Comparison of ENCODE assay signal across 19 cellular contexts in the genomic region with DNA sequence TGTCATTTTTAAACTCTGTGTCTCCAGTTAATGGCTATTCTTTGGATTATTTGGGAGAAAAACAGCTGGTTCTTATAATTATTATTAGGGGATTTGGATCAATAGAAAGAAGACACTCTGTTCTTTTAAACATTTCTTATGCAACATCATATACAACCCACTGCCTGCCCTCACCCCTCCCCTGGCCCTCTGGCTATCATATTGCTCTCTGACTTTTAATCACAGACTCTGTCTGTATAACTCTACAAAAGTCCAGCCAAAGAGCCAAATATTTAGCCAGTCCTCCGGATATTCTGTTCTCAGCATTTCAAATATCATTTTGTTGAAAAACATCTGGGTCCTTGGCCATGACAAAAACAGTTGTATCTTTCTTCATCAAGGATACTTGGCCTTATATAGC. TPM values are rescaled to one million over a fixed set of nuclear protein-coding genes. Genes with fewer than 3 reads are reported as not detected.
DNase-seq lines count a peak whose midpoint lies in the region; ATAC-seq and TF ChIP-seq lines count a peak whose summit lies in the region.
"Had no signal": no experiment of that assay in that cellular context is flagged by ENCODE, and none has a peak within 500 bp of the region (broad histone marks: within the 10 kb centered on the region; RNA-seq: fewer than 3 reads in every experiment).

No MANE protein-coding gene starts in this region.

- no peaks in the 10 kb centered on the region for H4K20me1 ChIP-seq in PC-9 (ENCODE audit: insufficient read depth)
- H4K20me1 ChIP-seq: BLaER1 treated with 17β-estradiol and CSF1 and Interleukin-3, amounts not matched to agents 10 nM and 100 nM had no signal

- POLR2A ChIA-PET in PC-9 (lab: Charles Lee; ENCODE audit: unreplicated experiment): no interaction called here

- H2AFZ ChIP-seq in PC-9: no peak overlapping the region
- H2AFZ ChIP-seq: GM23338 had no signal

- no peak overlapping the region for H3K4me2 ChIP-seq in PC-9
- H3K4me2 ChIP-seq: BLaER1 treated with 17β-estradiol and CSF1 and Interleukin-3, amounts not matched to agents 10 nM and 100 nM; GM23338 had no signal

- H3K27ac ChIP-seq in liver (ENCODE audit: low read depth in 1 of 2, low read length in 2 of 2) (no peak overlapping the region), right lobe of liver (no peak overlapping the region), sigmoid colon (no peak overlapping the region), upper lobe of right lung (no peak overlapping the region), PC-9 (no peak overlapping the region)
- H3K27ac ChIP-seq: 22Rv1; BLaER1 treated with 17β-estradiol and CSF1 and Interleukin-3, amounts not matched to agents 10 nM and 100 nM had no signal

- CTCF ChIA-PET in PC-9 (lab: Charles Lee): no interaction called here

- no peak overlapping the region for H3K4me3 ChIP-seq in liver (ENCODE audit: low read depth in 1 of 3, low read length in 3 of 3)
- H3K4me3 ChIP-seq in right lobe of liver: no peak overlapping the region
- H3K4me3 ChIP-seq in sigmoid colon: no peak overlapping the region
- no peak overlapping the region for H3K4me3 ChIP-seq in upper lobe of right lung
- no peak overlapping the region for H3K4me3 ChIP-seq in BE2C (ENCODE audit: low read depth, low read length)
- no peak overlapping the region for H3K4me3 ChIP-seq in PC-9
- H3K4me3 ChIP-seq: BLaER1 treated with 17β-estradiol and CSF1 and Interleukin-3, amounts not matched to agents 10 nM and 100 nM; GM12878; GM23338 had no signal

- TF ChIP-seq CTCF in liver (IDR thresholded peaks at IDR 0.05; ENCODE audit: low read depth, low read length, missing input control) (no peak), right lobe of liver (IDR thresholded peaks at IDR 0.05) (no peak), sigmoid colon (IDR thresholded peaks at IDR 0.05) (no peak), upper lobe of right lung (IDR thresholded peaks at IDR 0.05) (no peak), BE2C (IDR thresholded peaks at IDR 0.05; ENCODE audit: low read depth, low read length) (no peak), PC-9 (conservative IDR thresholded peaks at IDR 0.05) (no peak)

- H3F3A ChIP-seq in PC-9 (ENCODE audit: insufficient read depth, low read depth): no peaks in the 10 kb centered on the region

- H3K9ac ChIP-seq in liver (ENCODE audit: low read depth in 1 of 2, low read length in 2 of 2): no peak overlapping the region
- H3K9ac ChIP-seq: BLaER1 treated with 17β-estradiol and CSF1 and Interleukin-3, amounts not matched to agents 10 nM and 100 nM had no signal

- TF ChIP-seq EP300 in sigmoid colon (IDR thresholded peaks at IDR 0.05): no peak

- H3K27me3 ChIP-seq in liver (ENCODE audit: control insufficient read depth in 4 of 4, insufficient read depth in 4 of 4, low read length in 3 of 4) (peaks cover 0 to 3% (median 2%) of the 10 kb centered on the region in 4 donors), right lobe of liver (no peaks in the 10 kb centered on the region), sigmoid colon (no peaks in the 10 kb centered on the region), upper lobe of right lung (no peaks in the 10 kb centered on the region), BE2C (peaks cover 17% of the 10 kb centered on the region), PC-9 (ENCODE audit: insufficient read depth, low read depth) (no peaks in the 10 kb centered on the region)
- H3K27me3 ChIP-seq: BLaER1 treated with 17β-estradiol and CSF1 and Interleukin-3, amounts not matched to agents 10 nM and 100 nM had no signal

- no peak for TF ChIP-seq POLR2A in right lobe of liver (IDR thresholded peaks at IDR 0.05)
- no peak for TF ChIP-seq POLR2A in sigmoid colon (IDR thresholded peaks at IDR 0.05)

- H3K4me1 ChIP-seq in liver (ENCODE audit: control insufficient read depth in 4 of 4, insufficient read depth in 4 of 4, low read length in 3 of 4) (no peaks in the 10 kb centered on the region), right lobe of liver (peaks cover 0 to 6% (median 0%) of the 10 kb centered on the region in 4 donors), sigmoid colon (peaks cover 0 to 27% (median 14%) of the 10 kb centered on the region in 4 donors), upper lobe of right lung (peaks cover 7% of the 10 kb centered on the region), BE2C (no peaks in the 10 kb centered on the region), PC-9 (replicated peaks; ENCODE audit: insufficient read depth) (no peaks in the 10 kb centered on the region)

- no TSS peak for BruUV-seq in PC-9 (replicated peaks; lab: Mats Ljungman, UMichigan)

- H3K36me3 ChIP-seq in liver (ENCODE audit: control insufficient read depth in 4 of 4, insufficient read depth in 3 of 4, low read depth in 1 of 4, low read length in 3 of 4) (no peaks in the 10 kb centered on the region), right lobe of liver (no peaks in the 10 kb centered on the region), sigmoid colon (no peaks in the 10 kb centered on the region), upper lobe of right lung (no peaks in the 10 kb centered on the region), BE2C (no peaks in the 10 kb centered on the region), PC-9 (ENCODE audit: low read depth) (no peaks in the 10 kb centered on the region)
- H3K36me3 ChIP-seq: BLaER1 treated with 17β-estradiol and CSF1 and Interleukin-3, amounts not matched to agents 10 nM and 100 nM had no signal

- H3K9me3 ChIP-seq in liver (ENCODE audit: control insufficient read depth in 4 of 4, low read length in 3 of 4): no peaks in the 10 kb centered on the region
- H3K9me3 ChIP-seq in right lobe of liver: no peaks in the 10 kb centered on the region
- no peaks in the 10 kb centered on the region for H3K9me3 ChIP-seq in sigmoid colon
- no peaks in the 10 kb centered on the region for H3K9me3 ChIP-seq in upper lobe of right lung
- no peaks in the 10 kb centered on the region for H3K9me3 ChIP-seq in BE2C
- no peaks in the 10 kb centered on the region for H3K9me3 ChIP-seq in PC-9 (ENCODE audit: insufficient read depth, low read depth)
- H3K9me3 ChIP-seq: BLaER1 treated with 17β-estradiol and CSF1 and Interleukin-3, amounts not matched to agents 10 nM and 100 nM had no signal

- intact Hi-C loops in right lobe of liver (cut with DNase I): loop anchor here (10.0 kb wide), 1 partner anchor 256 kb away; no protein-coding TSS in a partner anchor
- intact Hi-C loops in sigmoid colon (cut with DNase I): loop anchor here (5.0 to 10.0 kb wide), 4 partner anchors 126 to 1996 kb away; a partner anchor contains a TSS
- intact Hi-C loops in upper lobe of right lung (cut with DNase I): loop anchor here (10.0 kb wide), 1 partner anchor 256 kb away; no protein-coding TSS in a partner anchor
- intact Hi-C loops in PC-9 (cut with micrococcal nuclease; ENCODE audit: unreplicated experiment): no loop called here

- no peak for TF ChIP-seq RAD21 in liver (IDR thresholded peaks at IDR 0.05)

- no peaks in the 10 kb centered on the region for H3K79me2 ChIP-seq in PC-9 (ENCODE audit: low read depth)

- no peaks in the 10 kb centered on the region for H3K9me2 ChIP-seq in PC-9 (ENCODE audit: insufficient read depth)

- DNase-seq in right lobe of liver (no peak), sigmoid colon (peak; percentile 70), upper lobe of right lung (no peak), BE2C (no peak), PC-9 (no peak), SIG-M5 (lab: John Stamatoyannopoulos, UW) (no peak)
- DNase-seq: CD4-positive, alpha-beta T cell; CD8-positive, alpha-beta memory T cell; DMS 273 treated with DMSO at 0.1 percent for 48 hours; DMS79; EL; GDM1; H9 had no signal

- 28% methylated on average over 1 of the region's 1 CpG for WGBS in liver
- 25% methylated on average over 1 of the region's 1 CpG for WGBS in right lobe of liver (ENCODE audit: insufficient coverage, low coverage, low lambda C conversion rate, missing lambda C conversion rate)
- WGBS in sigmoid colon, 2 donors: 71 to 81% methylated on average over 1 of the region's 1 CpG

- no peak for ATAC-seq in right lobe of liver
- peak; percentile 43 for ATAC-seq in upper lobe of right lung
- ATAC-seq: GM12878, GM23338, HCT116 had no signal

TF ChIP-seq in liver, 16 proteins besides CTCF, POLR2A, EP300 and RAD21:
- TF ChIP-seq NR2F2 (IDR thresholded peaks at IDR 0.05): peak; percentile 42
- TF ChIP-seq YY1 (IDR thresholded peaks at IDR 0.05): no peak

RNA-seq across cellular contexts. Expression of a gene that starts 19.0 kb away (rescaled TPM):
- total RNA-seq in liver: 1 to 10 TPM; 6.7 to 7.2 TPM
- polyA plus RNA-seq in liver: 1 to 10 TPM; 2.6 to 3.1 TPM
- total RNA-seq in right lobe of liver: 1 to 10 TPM; 2.5 to 6.1 (median 5.3) TPM
- 10 to 100 TPM; 18.6 to 43.9 (median 33.3) TPM for total RNA-seq in sigmoid colon
- 10 to 100 TPM in 2 of 3 donors, 1 to 10 TPM in 1; 9.5 to 10.8 (median 10.6) TPM for polyA plus RNA-seq in sigmoid colon
- total RNA-seq in upper lobe of right lung: 17.4 TPM
- polyA plus RNA-seq in BE2C (2012; ENCODE audit: insufficient read depth, insufficient read length, low read depth): 21.7 TPM
- total RNA-seq in PC-9 (2021): 19.6 and 23.0 TPM in 2 replicates
